In the genomic region with DNA sequence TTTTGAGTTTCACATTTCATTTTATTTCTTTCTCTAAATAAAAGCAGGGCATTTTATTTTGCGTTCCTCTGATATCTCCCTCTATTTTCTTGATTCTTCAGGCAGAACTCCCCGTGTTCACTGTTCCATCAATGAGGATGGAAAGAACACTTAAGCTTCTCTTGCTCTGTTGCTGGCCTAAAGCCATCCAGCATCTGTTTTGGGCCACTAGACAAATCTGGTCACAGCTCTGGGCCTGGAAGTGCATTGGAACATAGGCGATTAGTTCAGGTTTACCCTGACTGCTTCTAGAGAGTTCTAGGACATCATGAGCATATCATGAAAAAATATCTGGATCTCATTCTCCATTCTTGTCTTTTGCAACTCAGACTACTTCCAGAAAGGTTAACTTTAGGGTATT, we compare ENCODE assay signal across 1 cellular context.
TF ChIP-seq lines count a peak whose summit lies in the region.

No MANE protein-coding gene starts in this region.

TF ChIP-seq in HEK293, 187 proteins besides CTCF, POLR2A, EP300 and RAD21 (continued from another document):
- TF ChIP-seq, protein P1, sequence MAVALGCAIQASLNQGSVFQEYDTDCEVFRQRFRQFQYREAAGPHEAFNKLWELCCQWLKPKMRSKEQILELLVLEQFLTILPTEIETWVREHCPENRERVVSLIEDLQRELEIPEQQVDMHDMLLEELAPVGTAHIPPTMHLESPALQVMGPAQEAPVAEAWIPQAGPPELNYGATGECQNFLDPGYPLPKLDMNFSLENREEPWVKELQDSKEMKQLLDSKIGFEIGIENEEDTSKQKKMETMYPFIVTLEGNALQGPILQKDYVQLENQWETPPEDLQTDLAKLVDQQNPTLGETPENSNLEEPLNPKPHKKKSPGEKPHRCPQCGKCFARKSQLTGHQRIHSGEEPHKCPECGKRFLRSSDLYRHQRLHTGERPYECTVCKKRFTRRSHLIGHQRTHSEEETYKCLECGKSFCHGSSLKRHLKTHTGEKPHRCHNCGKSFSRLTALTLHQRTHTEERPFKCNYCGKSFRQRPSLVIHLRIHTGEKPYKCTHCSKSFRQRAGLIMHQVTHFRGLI (tag by site-specific recombination; IDR thresholded peaks at IDR 0.05) = no peak
- no peak for TF ChIP-seq ZNF10 (tag by site-specific recombination; IDR thresholded peaks at IDR 0.05)
- no peak for TF ChIP-seq ZNF426 (tag by site-specific recombination; IDR thresholded peaks at IDR 0.05)
- no peak for TF ChIP-seq ZNF664 (tag by site-specific recombination; IDR thresholded peaks at IDR 0.05)
- TF ChIP-seq AEBP2 (tag by site-specific recombination; IDR thresholded peaks at IDR 0.05; ENCODE audit: borderline replicate concordance) = no peak
- TF ChIP-seq, protein P2, sequence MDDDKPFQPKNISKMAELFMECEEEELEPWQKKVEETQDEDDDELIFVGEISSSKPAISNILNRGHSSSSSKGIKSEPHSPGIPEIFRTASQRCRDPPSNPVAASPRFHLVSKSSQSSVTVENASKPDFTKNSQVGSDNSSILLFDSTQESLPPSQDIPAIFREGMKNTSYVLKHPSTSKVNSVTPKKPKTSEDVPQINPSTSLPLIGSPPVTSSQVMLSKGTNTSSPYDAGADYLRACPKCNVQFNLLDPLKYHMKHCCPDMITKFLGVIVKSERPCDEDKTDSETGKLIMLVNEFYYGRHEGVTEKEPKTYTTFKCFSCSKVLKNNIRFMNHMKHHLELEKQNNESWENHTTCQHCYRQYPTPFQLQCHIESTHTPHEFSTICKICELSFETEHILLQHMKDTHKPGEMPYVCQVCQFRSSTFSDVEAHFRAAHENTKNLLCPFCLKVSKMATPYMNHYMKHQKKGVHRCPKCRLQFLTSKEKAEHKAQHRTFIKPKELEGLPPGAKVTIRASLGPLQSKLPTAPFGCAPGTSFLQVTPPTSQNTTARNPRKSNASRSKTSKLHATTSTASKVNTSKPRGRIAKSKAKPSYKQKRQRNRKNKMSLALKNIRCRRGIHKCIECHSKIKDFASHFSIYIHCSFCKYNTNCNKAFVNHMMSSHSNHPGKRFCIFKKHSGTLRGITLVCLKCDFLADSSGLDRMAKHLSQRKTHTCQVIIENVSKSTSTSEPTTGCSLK (tag by site-specific recombination; IDR thresholded peaks at IDR 0.05) = no peak
